In the genomic region with DNA sequence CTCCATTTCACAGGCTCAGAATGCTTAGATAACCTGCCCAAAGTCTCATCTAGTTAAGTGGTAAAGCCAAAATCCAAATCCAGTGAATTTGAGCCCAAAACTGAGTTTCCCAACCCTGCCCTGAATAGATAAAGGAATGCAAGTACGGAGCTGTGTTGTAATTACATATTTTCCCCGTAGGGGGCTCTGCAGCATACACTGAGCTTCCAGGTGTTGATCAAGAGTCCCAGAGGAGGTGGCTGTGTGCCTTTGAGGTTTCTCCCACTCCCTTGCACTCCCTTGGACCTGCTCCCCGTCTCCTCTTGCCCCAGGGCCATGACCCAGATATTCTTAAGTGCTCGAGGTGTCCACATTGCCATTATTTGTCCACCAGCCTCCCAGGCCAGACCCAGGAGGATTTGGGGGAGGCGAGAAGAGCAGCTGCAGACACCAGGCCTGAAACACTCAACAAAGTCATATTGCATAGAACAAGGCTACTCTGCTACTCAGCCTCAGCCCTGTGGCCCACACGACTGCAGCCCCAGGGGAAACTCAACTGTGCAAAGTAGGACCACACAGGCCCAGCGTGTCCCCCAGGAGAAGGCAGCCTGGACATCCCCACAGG, we compare ENCODE assay signal across 8 cellular contexts. TPM values are rescaled to one million over a fixed set of nuclear protein-coding genes. Genes with fewer than 3 reads are reported as not detected.
DNase-seq lines count a peak whose midpoint lies in the region; ATAC-seq and TF ChIP-seq lines count a peak whose summit lies in the region.

No MANE protein-coding gene starts in this region.

- H3K9me3 Mint-ChIP-seq in CD8-positive, alpha-beta memory T cell, result no peaks in the 10 kb centered on the region
- no peaks in the 10 kb centered on the region for H3K9me3 Mint-ChIP-seq in natural killer cell treated with Interleukin-12 subunit alpha and Interleukin-12 subunit beta and Interleukin-15 and Interleukin-18, amount 100 ng/mL, for 72 hours

- H3K4me1 ChIP-seq in CD8-positive, alpha-beta memory T cell (ENCODE audit: insufficient read depth, low read length), result peaks cover 7% of the 10 kb centered on the region
- H3K4me1 ChIP-seq in HEK293 (ENCODE audit: control insufficient read depth, insufficient read depth, low read length) (no peaks in the 10 kb centered on the region), mammary epithelial cell (ENCODE audit: insufficient read depth, low read length) (peaks cover 4% of the 10 kb centered on the region)

- dilution Hi-C loops in mammary epithelial cell (cut with HindIII; ENCODE audit: low sequenced_read_pairs), result no loop called here

- no peak overlapping the region for H2AFZ ChIP-seq in mammary epithelial cell (ENCODE audit: low read depth, low read length)

- no peaks in the 10 kb centered on the region for H3K27me3 ChIP-seq in CD8-positive, alpha-beta memory T cell (ENCODE audit: insufficient read depth, low read length, poor library complexity, severe bottlenecking)
- no peaks in the 10 kb centered on the region for H3K27me3 ChIP-seq in mammary epithelial cell (ENCODE audit: insufficient read depth, low read length)

- no peaks in the 10 kb centered on the region for H3K9me3 ChIP-seq in CD8-positive, alpha-beta memory T cell (ENCODE audit: low read length)
- H3K9me3 ChIP-seq in HEK293 (ENCODE audit: control insufficient read depth, insufficient read depth, low read depth, low read length) (no peaks in the 10 kb centered on the region), mammary epithelial cell (replicated peaks; ENCODE audit: insufficient read depth, low read length) (no peaks in the 10 kb centered on the region)

- CTCF ChIA-PET in CD8-positive, alpha-beta memory T cell (lab: Charles Lee), result interaction anchor here (0.7 to 10.5 kb wide), 29 partner anchors 9 to 213 kb away, joined by 3 to 77 read pairs (median 6); partner anchors contain the start of genes ITLN2 and LY9
- CTCF ChIA-PET in HEK293 (lab: Yijun Ruan, JAX) (interaction anchor here (0.6 to 4.1 kb wide), 21 partner anchors 9 to 459 kb away, joined by 3 to 22 read pairs (median 5); partner anchors contain the start of gene ITLN2), RWPE1 (lab: Yijun Ruan, JAX) (interaction anchor here (0.6 kb wide), 1 partner anchor 344 kb away, joined by 4 read pairs; no protein-coding TSS in a partner anchor), mammary epithelial cell (lab: Charles Lee; ENCODE audit: low non-redundant PET) (interaction anchor here (0.6 to 1.1 kb wide), 5 partner anchors 10 to 174 kb away, joined by 3 to 4 read pairs (median 3); no protein-coding TSS in a partner anchor)

- H3K36me3 Mint-ChIP-seq in CD8-positive, alpha-beta memory T cell, result no peaks in the 10 kb centered on the region
- no peaks in the 10 kb centered on the region for H3K36me3 Mint-ChIP-seq in natural killer cell treated with Interleukin-12 subunit alpha and Interleukin-12 subunit beta and Interleukin-15 and Interleukin-18, amount 100 ng/mL, for 72 hours

- POLR2A ChIA-PET in CD8-positive, alpha-beta memory T cell (lab: Charles Lee), result interaction anchor here (0.5 to 1.7 kb wide), 6 partner anchors 18 to 102 kb away, joined by 3 to 6 read pairs (median 3); partner anchors contain the start of gene LY9
- POLR2A ChIA-PET in HEK293 (lab: Yijun Ruan, JAX), result no interaction called here
- POLR2A ChIA-PET in RWPE1 (lab: Yijun Ruan, JAX; ENCODE audit: low non-redundant PET), result no interaction called here

- peak overlapping the region in 3 of 8 donors; percentile 45 to 90 (median 70) for H3K27ac Mint-ChIP-seq in CD8-positive, alpha-beta memory T cell
- H3K27ac Mint-ChIP-seq in natural killer cell treated with Interleukin-12 subunit alpha and Interleukin-12 subunit beta and Interleukin-15 and Interleukin-18, amount 100 ng/mL, for 72 hours, result peak overlapping the region; percentile 49 to 54

- H3K4me1 Mint-ChIP-seq in CD8-positive, alpha-beta memory T cell, result peaks cover 16 to 27% (median 26%) of the 10 kb centered on the region in 3 donors
- peaks cover 32 to 47% of the 10 kb centered on the region in 2 donors for H3K4me1 Mint-ChIP-seq in natural killer cell treated with Interleukin-12 subunit alpha and Interleukin-12 subunit beta and Interleukin-15 and Interleukin-18, amount 100 ng/mL, for 72 hours (ENCODE audit: low read depth in 2 of 2)

- peak in 1 of 2 donors; percentile 43 for ATAC-seq in natural killer cell treated with Interleukin-12 subunit alpha and Interleukin-12 subunit beta and Interleukin-15 and Interleukin-18, amount 100 ng/mL, for 72 hours
- no peak for ATAC-seq in HG03175 (IDR thresholded peaks at IDR 0.05; ENCODE audit: unreplicated experiment)

- 48% methylated on average over 7 of the region's 7 CpGs for WGBS in mammary epithelial cell (ENCODE audit: low coverage, missing lambda C conversion rate)

- no peaks in the 10 kb centered on the region for H3K79me2 ChIP-seq in mammary epithelial cell (ENCODE audit: insufficient read depth, low read length)

- peak overlapping the region in 1 of 7 donors; percentile 21 for H3K4me3 Mint-ChIP-seq in CD8-positive, alpha-beta memory T cell
- H3K4me3 Mint-ChIP-seq in natural killer cell treated with Interleukin-12 subunit alpha and Interleukin-12 subunit beta and Interleukin-15 and Interleukin-18, amount 100 ng/mL, for 72 hours, result no peak overlapping the region

- H3K27ac ChIP-seq in CD8-positive, alpha-beta memory T cell (ENCODE audit: low read depth, low read length), result no peak overlapping the region
- H3K27ac ChIP-seq in HEK293 (ENCODE audit: extremely low read depth, low read depth, low read length) (no peak overlapping the region), RWPE1 (no peak overlapping the region), mammary epithelial cell (ENCODE audit: insufficient read depth, low read depth, low read length) (no peak overlapping the region)

- DNase-seq in CD8-positive, alpha-beta memory T cell, result peak in 4 of 5 donors; percentile 31 to 64 (median 62)
- DNase-seq in RWPE1 (ENCODE audit: low spot score), result no peak
- peak; percentile 31 for DNase-seq in mammary epithelial cell
- DNase-seq in natural killer cell treated with Interleukin-12 subunit alpha and Interleukin-12 subunit beta and Interleukin-15 and Interleukin-18, amount 100 ng/mL, for 72 hours (ENCODE audit: low spot score), result no peak
- DNase-seq in NK-92 treated with Interleukin-12 subunit alpha and Interleukin-12 subunit beta, amount 100 ng/mL, for 24 hours (lab: John Stamatoyannopoulos, UW), result no peak
- DNase-seq in GM19238 (ENCODE audit: insufficient read length, low spot score), result no peak

- H3K27me3 Mint-ChIP-seq in CD8-positive, alpha-beta memory T cell, result no peaks in the 10 kb centered on the region
- H3K27me3 Mint-ChIP-seq in natural killer cell treated with Interleukin-12 subunit alpha and Interleukin-12 subunit beta and Interleukin-15 and Interleukin-18, amount 100 ng/mL, for 72 hours, result peaks cover 0 to 3% of the 10 kb centered on the region in 2 donors

- no peak overlapping the region for H3K9ac ChIP-seq in mammary epithelial cell (ENCODE audit: insufficient read depth, low read length)

- in situ Hi-C loops in mammary epithelial cell (cut with MboI; ENCODE audit: low sequenced_read_pairs in 2 of 2), result no loop called here

- H3K4me2 ChIP-seq in mammary epithelial cell (ENCODE audit: insufficient read depth, low read depth, low read length), result no peak overlapping the region

- no peaks in the 10 kb centered on the region for H4K20me1 ChIP-seq in mammary epithelial cell (ENCODE audit: insufficient read depth, low read length)

- H3K36me3 ChIP-seq in CD8-positive, alpha-beta memory T cell (ENCODE audit: insufficient read depth, low read length), result no peaks in the 10 kb centered on the region
- no peaks in the 10 kb centered on the region for H3K36me3 ChIP-seq in HEK293 (ENCODE audit: control insufficient read depth in 2 of 2, insufficient read depth in 1 of 2, low read length in 2 of 2)
- H3K36me3 ChIP-seq in mammary epithelial cell (ENCODE audit: insufficient read depth, low read length), result no peaks in the 10 kb centered on the region

- BruUV-seq in mammary epithelial cell (replicated peaks; lab: Mats Ljungman, UMichigan), result no TSS peak

- TF ChIP-seq CTCF in HEK293 (tag by site-specific recombination; IDR thresholded peaks at IDR 0.05), result no peak
- TF ChIP-seq CTCF in RWPE1 (conservative IDR thresholded peaks at IDR 0.05; ENCODE audit: low read depth), result peak; percentile 27
- peak; percentile 64 to 73 for TF ChIP-seq CTCF in mammary epithelial cell (conservative IDR thresholded peaks at IDR 0.05 in 1 of 2, IDR thresholded peaks at IDR 0.05 in 1 of 2; ENCODE audit: extremely low read depth in 1 of 2, insufficient read depth in 1 of 2, low read depth in 1 of 2, low read length in 2 of 2)

- intact Hi-C loops in mammary epithelial cell (cut with micrococcal nuclease), result loop anchor here (1.0 to 2.0 kb wide), 3 partner anchors 51 to 173 kb away; no protein-coding TSS in a partner anchor

- no peak overlapping the region for H3K4me3 ChIP-seq in CD8-positive, alpha-beta memory T cell (ENCODE audit: low read length)
- no peak overlapping the region for H3K4me3 ChIP-seq in HEK293 (ENCODE audit: low read depth, low read length)
- H3K4me3 ChIP-seq in mammary epithelial cell (replicated peaks in 1 of 3; ENCODE audit: insufficient read depth in 1 of 3, low read depth in 2 of 3, low read length in 3 of 3), result no peak overlapping the region

TF ChIP-seq in HEK293, 187 proteins besides CTCF, POLR2A, EP300 and RAD21 (continues in another document):
- TF ChIP-seq ZNF548 (tag by site-specific recombination; IDR thresholded peaks at IDR 0.05), result no peak
- no peak for TF ChIP-seq ZNF114 (tag by site-specific recombination; IDR thresholded peaks at IDR 0.05)

RNA-seq across cellular contexts. Expression of gene LY9, which starts 18.4 kb away (rescaled TPM):
- 10 to 100 TPM; 16.4 to 16.5 TPM for total RNA-seq in CD8-positive, alpha-beta memory T cell
- 206 TPM for polyA plus RNA-seq in CD8-positive, alpha-beta memory T cell
- total RNA-seq in mammary epithelial cell, result not detected
- polyA plus RNA-seq in mammary epithelial cell, result not detected
- polyA minus RNA-seq in mammary epithelial cell, result not detected
- 1 to 10 TPM in 1 of 2 donors, under 1 TPM in 1; 0.92 to 1.2 TPM for total RNA-seq in natural killer cell treated with Interleukin-12 subunit alpha and Interleukin-12 subunit beta and Interleukin-15 and Interleukin-18, amount 100 ng/mL, for 72 hours

RNA-seq across cellular contexts. Expression of gene SLAMF7, which starts 38.5 kb away (rescaled TPM):
- 10 to 100 TPM; 79.5 to 97.4 TPM for total RNA-seq in CD8-positive, alpha-beta memory T cell
- 165 TPM for polyA plus RNA-seq in CD8-positive, alpha-beta memory T cell
- total RNA-seq in mammary epithelial cell, result 1 to 10 TPM in 1 of 2 donors, under 1 TPM in 1; 0.17 to 7.2 TPM
- polyA plus RNA-seq in mammary epithelial cell, result 3.0 TPM
- polyA minus RNA-seq in mammary epithelial cell, result not detected
- 1,000 to 10,000 TPM in 1 of 2 donors, 100 to 1,000 TPM in 1; 677 to 1,669 TPM for total RNA-seq in natural killer cell treated with Interleukin-12 subunit alpha and Interleukin-12 subunit beta and Interleukin-15 and Interleukin-18, amount 100 ng/mL, for 72 hours

Comparison
In these comparisons a context has a peak if more than half of its experiments do, and no peak if none do; other contexts are left out.
1. DNase-seq: peak in CD8-positive, alpha-beta memory T cell (4 of 5) and mammary epithelial cell (single experiment); none in RWPE1 (single experiment), natural killer cell treated with Interleukin-12 subunit alpha and Interleukin-12 subunit beta and Interleukin-15 and Interleukin-18, amount 100 ng/mL, for 72 hours (single experiment), NK-92 treated with Interleukin-12 subunit alpha and Interleukin-12 subunit beta, amount 100 ng/mL, for 24 hours (single experiment) and GM19238 (single experiment).
2. RNA of gene LY9, which starts 18.4 kb away (total RNA-seq): 16.4 to 16.5 TPM in CD8-positive, alpha-beta memory T cell; 0.92 to 1.2 TPM in natural killer cell treated with Interleukin-12 subunit alpha and Interleukin-12 subunit beta and Interleukin-15 and Interleukin-18, amount 100 ng/mL, for 72 hours and not detected in mammary epithelial cell; every median in the first group is over 4 times any median in the second.
3. RNA of gene SLAMF7, which starts 38.5 kb away (total RNA-seq): 677 to 1,669 TPM in natural killer cell treated with Interleukin-12 subunit alpha and Interleukin-12 subunit beta and Interleukin-15 and Interleukin-18, amount 100 ng/mL, for 72 hours and 79.5 to 97.4 TPM in CD8-positive, alpha-beta memory T cell; 0.17 to 7.2 TPM in mammary epithelial cell; every median in the first group is over 4 times any median in the second.